ENCODE assay signal across 23 cellular contexts in genomic region chr6:141877275-141877983, GRCh38.
"Had no signal": no experiment of that assay in that cellular context is flagged by ENCODE, and none has a peak within 500 bp of the region (broad histone marks: within the 10 kb centered on the region; RNA-seq: fewer than 3 reads in every experiment).

No MANE protein-coding gene starts in this region.

- H3K27ac ChIP-seq: breast epithelium, coronary artery, epithelial cell of prostate, foreskin keratinocyte, lower lobe of right lung, neural progenitor cell, tibial artery had no signal

- H2AFZ ChIP-seq: neural progenitor cell had no signal

- H3K9me3 ChIP-seq: breast epithelium, lower lobe of right lung, tibial artery had no signal

- DNase-seq: activated CD4-positive, alpha-beta T cell treated with anti-CD3 and anti-CD28 coated beads for 4 hours; activated CD4-positive, alpha-beta T cell treated with anti-CD3 and anti-CD28 coated beads, Interleukin-2, amount 50 U/mL, for 48 hours; activated CD4-positive, CD25-positive, alpha-beta regulatory T cell; activated CD8-positive, alpha-beta memory T cell treated with anti-CD3 and anti-CD28 coated beads, Interleukin-2, amount 50 U/mL, for 48 hours; activated naive CD4-positive, alpha-beta T cell; activated T-cell treated with anti-CD3 and anti-CD28 coated beads, Interleukin-2, amount 50 U/mL, for 4 hours; endodermal cell; foreskin keratinocyte; immature natural killer cell; left cardiac atrium; lower lobe of right lung; naive thymus-derived CD4-positive, alpha-beta T cell; stimulated activated CD4-positive, alpha-beta T cell treated with anti-CD3 and anti-CD28 coated beads, Interleukin-12 subunit alpha, Interleukin-12 subunit beta, amount 100 ng/mL, for 4 hours; stimulated activated CD4-positive, alpha-beta T cell treated with anti-CD3 and anti-CD28 coated beads, Interleukin-4, amount 100 ng/mL, for 4 hours; stimulated activated naive CD8-positive, alpha-beta T cell treated with anti-CD3 and anti-CD28 coated beads, Interleukin-15, Interleukin-2, amounts not matched to agents 100 U/mL and 50 U/mL, for 24 hours; substantia nigra; SW 1271; T-helper 17 cell; tibial artery had no signal

- H3K9ac ChIP-seq: neural progenitor cell had no signal

- H3K4me3 ChIP-seq: breast epithelium, coronary artery, lower lobe of right lung, neural progenitor cell, tibial artery had no signal

- H3K27me3 ChIP-seq: breast epithelium, foreskin keratinocyte, neural progenitor cell, tibial artery had no signal

- H3K4me2 ChIP-seq: neural progenitor cell had no signal

- H3K4me1 ChIP-seq: breast epithelium, foreskin keratinocyte, neural progenitor cell, tibial artery had no signal

- ATAC-seq: activated T-cell treated with anti-CD3 and anti-CD28 coated beads, Interleukin-2, amount 50 U/mL, for 4 hours; foreskin keratinocyte; left cardiac atrium; lower lobe of right lung; naive thymus-derived CD4-positive, alpha-beta T cell; stimulated activated naive CD8-positive, alpha-beta T cell treated with anti-CD3 and anti-CD28 coated beads, Interleukin-15, Interleukin-2, amounts not matched to agents 100 U/mL and 50 U/mL, for 24 hours; T-helper 17 cell had no signal

- H3K36me3 ChIP-seq: breast epithelium, lower lobe of right lung, neural progenitor cell, tibial artery had no signal
